Comparison of ENCODE assay signal across 1 cellular context in genomic region chr2:231411871-231412615, GRCh38.
TF ChIP-seq lines count a peak whose summit lies in the region.

No MANE protein-coding gene starts in this region.

TF ChIP-seq in HepG2, 621 proteins besides CTCF, POLR2A, EP300 and RAD21 (continued from another document and continues in another):
- TF ChIP-seq ZFP91 (CRISPR knock-in tag; IDR thresholded peaks at IDR 0.05; ENCODE audit: borderline replicate concordance) (peak; percentile 85; the same call in 1 of the 2 replicates), SNRNP70 (IDR thresholded peaks at IDR 0.05; ENCODE audit: low read depth, low read length) (no peak), DNMT3B (CRISPR knock-in tag; conservative IDR thresholded peaks at IDR 0.05) (0 out of 2 replicates have a peak, but pooled peaks have one; percentile 49), FOXJ3 (CRISPR knock-in tag; IDR thresholded peaks at IDR 0.05; ENCODE audit: borderline replicate concordance) (peak; percentile 8; the same call in 1 of the 2 replicates), CEBPB (IDR thresholded peaks at IDR 0.05; ENCODE audit: borderline replicate concordance, low read depth, low read length) (no peak), ZNF142 (CRISPR knock-in tag; IDR thresholded peaks at IDR 0.05) (no peak), SALL1 (CRISPR knock-in tag; IDR thresholded peaks at IDR 0.05) (peak; percentile 71), ZNF616 (CRISPR knock-in tag; IDR thresholded peaks at IDR 0.05; ENCODE audit: low read depth) (no peak), RXRA (CRISPR knock-in tag; IDR thresholded peaks at IDR 0.05) (no peak), CREBL2 (CRISPR knock-in tag; IDR thresholded peaks at IDR 0.05; ENCODE audit: borderline replicate concordance) (0 out of 2 replicates have a peak, but pooled peaks have one; percentile 40), ZFY (CRISPR knock-in tag; IDR thresholded peaks at IDR 0.05) (peak; percentile 64; the same call in 1 of the 2 replicates), ARNT (IDR thresholded peaks at IDR 0.05) (no peak), ATM (IDR thresholded peaks at IDR 0.05; ENCODE audit: borderline replicate concordance) (no peak), CEBPZ (IDR thresholded peaks at IDR 0.05; ENCODE audit: low read length) (no peak), ZKSCAN5 (CRISPR knock-in tag; IDR thresholded peaks at IDR 0.05) (no peak), POLR2G (IDR thresholded peaks at IDR 0.05; ENCODE audit: low read depth, low read length) (no peak), PRDM15 (CRISPR knock-in tag; IDR thresholded peaks at IDR 0.05) (no peak), ZBTB49 (CRISPR knock-in tag; IDR thresholded peaks at IDR 0.05; ENCODE audit: borderline replicate concordance) (no peak), MXD1 (CRISPR knock-in tag; IDR thresholded peaks at IDR 0.05) (no peak), MEIS2 (CRISPR knock-in tag; IDR thresholded peaks at IDR 0.05) (peak; percentile 77), ZNF18 (CRISPR knock-in tag; IDR thresholded peaks at IDR 0.05; ENCODE audit: insufficient replicate concordance) (peak; percentile 33), GMEB1 (CRISPR knock-in tag; IDR thresholded peaks at IDR 0.05; ENCODE audit: borderline replicate concordance) (peak; percentile 59)
- TF ChIP-seq, protein P1, sequence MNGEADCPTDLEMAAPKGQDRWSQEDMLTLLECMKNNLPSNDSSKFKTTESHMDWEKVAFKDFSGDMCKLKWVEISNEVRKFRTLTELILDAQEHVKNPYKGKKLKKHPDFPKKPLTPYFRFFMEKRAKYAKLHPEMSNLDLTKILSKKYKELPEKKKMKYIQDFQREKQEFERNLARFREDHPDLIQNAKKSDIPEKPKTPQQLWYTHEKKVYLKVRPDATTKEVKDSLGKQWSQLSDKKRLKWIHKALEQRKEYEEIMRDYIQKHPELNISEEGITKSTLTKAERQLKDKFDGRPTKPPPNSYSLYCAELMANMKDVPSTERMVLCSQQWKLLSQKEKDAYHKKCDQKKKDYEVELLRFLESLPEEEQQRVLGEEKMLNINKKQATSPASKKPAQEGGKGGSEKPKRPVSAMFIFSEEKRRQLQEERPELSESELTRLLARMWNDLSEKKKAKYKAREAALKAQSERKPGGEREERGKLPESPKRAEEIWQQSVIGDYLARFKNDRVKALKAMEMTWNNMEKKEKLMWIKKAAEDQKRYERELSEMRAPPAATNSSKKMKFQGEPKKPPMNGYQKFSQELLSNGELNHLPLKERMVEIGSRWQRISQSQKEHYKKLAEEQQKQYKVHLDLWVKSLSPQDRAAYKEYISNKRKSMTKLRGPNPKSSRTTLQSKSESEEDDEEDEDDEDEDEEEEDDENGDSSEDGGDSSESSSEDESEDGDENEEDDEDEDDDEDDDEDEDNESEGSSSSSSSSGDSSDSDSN (CRISPR knock-in tag; IDR thresholded peaks at IDR 0.05), result peak; percentile 70; the same call in 1 of the 2 replicates
